Comparison of ENCODE assay signal across 1 cellular context in the genomic region with DNA sequence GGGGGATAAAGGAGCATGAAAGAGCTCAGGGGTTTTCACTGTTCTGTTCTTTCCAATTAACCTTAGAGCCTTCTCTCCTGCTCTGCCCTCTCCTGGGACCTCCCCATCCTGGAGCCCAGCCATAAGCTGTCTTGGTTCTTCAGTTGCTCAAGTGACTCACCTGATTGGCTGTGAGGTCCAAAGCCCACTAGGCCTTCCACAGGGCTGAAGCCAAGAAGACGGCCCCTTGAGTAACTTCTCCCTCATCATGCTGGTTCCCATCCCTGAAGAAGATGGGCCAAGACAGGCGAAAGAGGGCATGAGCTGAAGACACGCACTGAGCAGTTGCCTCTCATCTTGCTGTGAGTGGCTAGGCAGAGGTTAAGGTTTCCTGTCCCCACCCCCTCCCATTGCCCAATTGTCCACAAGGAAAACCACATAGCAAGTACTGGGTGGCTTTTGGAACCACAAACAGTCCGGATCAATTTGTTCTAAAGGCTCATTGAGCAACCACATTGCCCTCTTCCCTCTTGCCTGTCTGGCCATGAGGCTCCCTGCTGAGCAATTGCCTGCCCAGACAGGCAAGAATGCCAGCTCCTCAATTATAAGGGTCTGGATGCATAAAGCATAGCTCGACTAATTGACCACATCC.
A peak's percentile ranks its signal among the peaks of the same experiment; 100 is the strongest.
TF ChIP-seq lines count a peak whose summit lies in the region.

No MANE protein-coding gene starts in this region.

TF ChIP-seq in HepG2, 621 proteins besides CTCF, POLR2A, EP300 and RAD21 (continued from another document and continues in another):
- TF ChIP-seq NR2F1 (CRISPR knock-in tag; IDR thresholded peaks at IDR 0.05) (peak in 1 of 2 experiments; percentile 18; a peak in 1 of 4 replicates), ZNF354B (CRISPR knock-in tag; IDR thresholded peaks at IDR 0.05) (no peak), PAF1 (CRISPR knock-in tag; IDR thresholded peaks at IDR 0.05) (no peak), MLX (CRISPR knock-in tag; IDR thresholded peaks at IDR 0.05) (peak; percentile 84; the same call in 1 of the 2 replicates), YY1 (IDR thresholded peaks at IDR 0.05; ENCODE audit: insufficient read depth, insufficient replicate concordance, low read depth, low read length) (no peak), THAP11 (CRISPR knock-in tag; IDR thresholded peaks at IDR 0.05) (peak; percentile 63), KLF6 (CRISPR knock-in tag; IDR thresholded peaks at IDR 0.05) (peak; percentile 62; the same call in 1 of the 2 replicates), HNF4A (CRISPR knock-in tag; IDR thresholded peaks at IDR 0.05) (peak; percentile 86), GABPB1 (CRISPR knock-in tag; IDR thresholded peaks at IDR 0.05) (peak; percentile 61), NFE2L1 (CRISPR knock-in tag; IDR thresholded peaks at IDR 0.05; ENCODE audit: borderline replicate concordance) (no peak), AGO2 (optimal IDR thresholded peaks at IDR 0.05; ENCODE audit: low read depth, low read length) (no peak), POLR2AphosphoS5 (IDR thresholded peaks at IDR 0.05; ENCODE audit: low read depth, low read length) (peak; percentile 87), ZNF629 (CRISPR knock-in tag; conservative IDR thresholded peaks at IDR 0.05) (no peak), MTA1 (CRISPR knock-in tag; IDR thresholded peaks at IDR 0.05; ENCODE audit: borderline replicate concordance) (peak; percentile 93), HOXA7 (CRISPR knock-in tag; IDR thresholded peaks at IDR 0.05) (no peak), ZC3H4 (CRISPR knock-in tag; IDR thresholded peaks at IDR 0.05; ENCODE audit: borderline replicate concordance) (no peak), HINFP (CRISPR knock-in tag; IDR thresholded peaks at IDR 0.05; ENCODE audit: low read depth) (no peak), AHR (CRISPR knock-in tag; IDR thresholded peaks at IDR 0.05) (peak; percentile 85; the same call in 1 of the 2 replicates), NCOA5 (CRISPR knock-in tag; IDR thresholded peaks at IDR 0.05) (no peak), ZBTB7B (CRISPR knock-in tag; IDR thresholded peaks at IDR 0.05) (no peak), ZNF34 (CRISPR knock-in tag; IDR thresholded peaks at IDR 0.05; ENCODE audit: borderline replicate concordance) (no peak), ZNF607 (CRISPR knock-in tag; IDR thresholded peaks at IDR 0.05; ENCODE audit: borderline replicate concordance) (no peak), NR3C1 (CRISPR knock-in tag; IDR thresholded peaks at IDR 0.05) (no peak), ZNF281 (CRISPR knock-in tag; IDR thresholded peaks at IDR 0.05; ENCODE audit: borderline replicate concordance) (peak; percentile 97), FLYWCH1 (CRISPR knock-in tag; IDR thresholded peaks at IDR 0.05) (no peak), CHD2 (IDR thresholded peaks at IDR 0.05; ENCODE audit: low read depth, low read length) (0 out of 2 replicates have a peak, but pooled peaks have one; percentile 51), HOXA9 (CRISPR knock-in tag; IDR thresholded peaks at IDR 0.05; ENCODE audit: borderline replicate concordance) (no peak), ZNF143 (CRISPR knock-in tag; IDR thresholded peaks at IDR 0.05) (0 out of 2 replicates have a peak, but pooled peaks have one; percentile 39), ZNF619 (CRISPR knock-in tag; IDR thresholded peaks at IDR 0.05) (no peak; the same call in 1 of the 2 replicates), REXO4 (CRISPR knock-in tag; IDR thresholded peaks at IDR 0.05; ENCODE audit: borderline replicate concordance) (no peak), ZNF513 (CRISPR knock-in tag; conservative IDR thresholded peaks at IDR 0.05) (no peak), ZSCAN29 (CRISPR knock-in tag; conservative IDR thresholded peaks at IDR 0.05) (peak; percentile 78), PHF20 (CRISPR knock-in tag; IDR thresholded peaks at IDR 0.05) (no peak), ZMAT3 (CRISPR knock-in tag; conservative IDR thresholded peaks at IDR 0.05) (peak; percentile 80), KDM4B (CRISPR knock-in tag; IDR thresholded peaks at IDR 0.05) (no peak; the same call in 1 of the 2 replicates), PRDM4 (CRISPR knock-in tag; IDR thresholded peaks at IDR 0.05; ENCODE audit: borderline replicate concordance) (no peak), BHLHE40 (IDR thresholded peaks at IDR 0.05; ENCODE audit: low read length) (no peak), SPEN (CRISPR knock-in tag; IDR thresholded peaks at IDR 0.05; ENCODE audit: low read depth) (peak; percentile 80), RNF2 (conservative IDR thresholded peaks at IDR 0.05; ENCODE audit: low read depth) (no peak), FIP1L1 (IDR thresholded peaks at IDR 0.05; ENCODE audit: borderline replicate concordance, insufficient read depth, low read depth, low read length) (no peak), ELF3 (CRISPR knock-in tag; IDR thresholded peaks at IDR 0.05) (peak; percentile 73), MED13 (CRISPR knock-in tag; IDR thresholded peaks at IDR 0.05) (peak; percentile 96)
- TF ChIP-seq, protein P1, sequence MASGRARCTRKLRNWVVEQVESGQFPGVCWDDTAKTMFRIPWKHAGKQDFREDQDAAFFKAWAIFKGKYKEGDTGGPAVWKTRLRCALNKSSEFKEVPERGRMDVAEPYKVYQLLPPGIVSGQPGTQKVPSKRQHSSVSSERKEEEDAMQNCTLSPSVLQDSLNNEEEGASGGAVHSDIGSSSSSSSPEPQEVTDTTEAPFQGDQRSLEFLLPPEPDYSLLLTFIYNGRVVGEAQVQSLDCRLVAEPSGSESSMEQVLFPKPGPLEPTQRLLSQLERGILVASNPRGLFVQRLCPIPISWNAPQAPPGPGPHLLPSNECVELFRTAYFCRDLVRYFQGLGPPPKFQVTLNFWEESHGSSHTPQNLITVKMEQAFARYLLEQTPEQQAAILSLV (CRISPR knock-in tag; IDR thresholded peaks at IDR 0.05; ENCODE audit: borderline replicate concordance), result peak; percentile 78; the same call in 1 of the 2 replicates
- TF ChIP-seq, protein P2, sequence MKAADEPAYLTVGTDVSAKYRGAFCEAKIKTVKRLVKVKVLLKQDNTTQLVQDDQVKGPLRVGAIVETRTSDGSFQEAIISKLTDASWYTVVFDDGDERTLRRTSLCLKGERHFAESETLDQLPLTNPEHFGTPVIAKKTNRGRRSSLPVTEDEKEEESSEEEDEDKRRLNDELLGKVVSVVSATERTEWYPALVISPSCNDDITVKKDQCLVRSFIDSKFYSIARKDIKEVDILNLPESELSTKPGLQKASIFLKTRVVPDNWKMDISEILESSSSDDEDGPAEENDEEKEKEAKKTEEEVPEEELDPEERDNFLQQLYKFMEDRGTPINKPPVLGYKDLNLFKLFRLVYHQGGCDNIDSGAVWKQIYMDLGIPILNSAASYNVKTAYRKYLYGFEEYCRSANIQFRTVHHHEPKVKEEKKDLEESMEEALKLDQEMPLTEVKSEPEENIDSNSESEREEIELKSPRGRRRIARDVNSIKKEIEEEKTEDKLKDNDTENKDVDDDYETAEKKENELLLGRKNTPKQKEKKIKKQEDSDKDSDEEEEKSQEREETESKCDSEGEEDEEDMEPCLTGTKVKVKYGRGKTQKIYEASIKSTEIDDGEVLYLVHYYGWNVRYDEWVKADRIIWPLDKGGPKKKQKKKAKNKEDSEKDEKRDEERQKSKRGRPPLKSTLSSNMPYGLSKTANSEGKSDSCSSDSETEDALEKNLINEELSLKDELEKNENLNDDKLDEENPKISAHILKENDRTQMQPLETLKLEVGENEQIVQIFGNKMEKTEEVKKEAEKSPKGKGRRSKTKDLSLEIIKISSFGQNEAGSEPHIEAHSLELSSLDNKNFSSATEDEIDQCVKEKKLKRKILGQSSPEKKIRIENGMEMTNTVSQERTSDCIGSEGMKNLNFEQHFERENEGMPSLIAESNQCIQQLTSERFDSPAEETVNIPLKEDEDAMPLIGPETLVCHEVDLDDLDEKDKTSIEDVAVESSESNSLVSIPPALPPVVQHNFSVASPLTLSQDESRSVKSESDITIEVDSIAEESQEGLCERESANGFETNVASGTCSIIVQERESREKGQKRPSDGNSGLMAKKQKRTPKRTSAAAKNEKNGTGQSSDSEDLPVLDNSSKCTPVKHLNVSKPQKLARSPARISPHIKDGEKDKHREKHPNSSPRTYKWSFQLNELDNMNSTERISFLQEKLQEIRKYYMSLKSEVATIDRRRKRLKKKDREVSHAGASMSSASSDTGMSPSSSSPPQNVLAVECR (CRISPR knock-in tag; IDR thresholded peaks at IDR 0.05; ENCODE audit: borderline replicate concordance), result peak; percentile 74; the same call in 1 of the 2 replicates
- TF ChIP-seq, protein P3, sequence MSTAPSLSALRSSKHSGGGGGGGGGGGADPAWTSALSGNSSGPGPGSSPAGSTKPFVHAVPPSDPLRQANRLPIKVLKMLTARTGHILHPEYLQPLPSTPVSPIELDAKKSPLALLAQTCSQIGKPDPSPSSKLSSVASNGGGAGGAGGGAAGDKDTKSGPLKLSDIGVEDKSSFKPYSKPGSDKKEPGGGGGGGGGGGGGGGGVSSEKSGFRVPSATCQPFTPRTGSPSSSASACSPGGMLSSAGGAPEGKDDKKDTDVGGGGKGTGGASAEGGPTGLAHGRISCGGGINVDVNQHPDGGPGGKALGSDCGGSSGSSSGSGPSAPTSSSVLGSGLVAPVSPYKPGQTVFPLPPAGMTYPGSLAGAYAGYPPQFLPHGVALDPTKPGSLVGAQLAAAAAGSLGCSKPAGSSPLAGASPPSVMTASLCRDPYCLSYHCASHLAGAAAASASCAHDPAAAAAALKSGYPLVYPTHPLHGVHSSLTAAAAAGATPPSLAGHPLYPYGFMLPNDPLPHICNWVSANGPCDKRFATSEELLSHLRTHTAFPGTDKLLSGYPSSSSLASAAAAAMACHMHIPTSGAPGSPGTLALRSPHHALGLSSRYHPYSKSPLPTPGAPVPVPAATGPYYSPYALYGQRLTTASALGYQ (CRISPR knock-in tag; IDR thresholded peaks at IDR 0.05), result 0 out of 2 replicates have a peak, but pooled peaks have one; percentile 14
- TF ChIP-seq, protein P4, sequence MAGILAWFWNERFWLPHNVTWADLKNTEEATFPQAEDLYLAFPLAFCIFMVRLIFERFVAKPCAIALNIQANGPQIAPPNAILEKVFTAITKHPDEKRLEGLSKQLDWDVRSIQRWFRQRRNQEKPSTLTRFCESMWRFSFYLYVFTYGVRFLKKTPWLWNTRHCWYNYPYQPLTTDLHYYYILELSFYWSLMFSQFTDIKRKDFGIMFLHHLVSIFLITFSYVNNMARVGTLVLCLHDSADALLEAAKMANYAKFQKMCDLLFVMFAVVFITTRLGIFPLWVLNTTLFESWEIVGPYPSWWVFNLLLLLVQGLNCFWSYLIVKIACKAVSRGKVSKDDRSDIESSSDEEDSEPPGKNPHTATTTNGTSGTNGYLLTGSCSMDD (CRISPR knock-in tag; IDR thresholded peaks at IDR 0.05), result no peak
